8 cellular contexts compared by ENCODE assay signal in the genomic region with DNA sequence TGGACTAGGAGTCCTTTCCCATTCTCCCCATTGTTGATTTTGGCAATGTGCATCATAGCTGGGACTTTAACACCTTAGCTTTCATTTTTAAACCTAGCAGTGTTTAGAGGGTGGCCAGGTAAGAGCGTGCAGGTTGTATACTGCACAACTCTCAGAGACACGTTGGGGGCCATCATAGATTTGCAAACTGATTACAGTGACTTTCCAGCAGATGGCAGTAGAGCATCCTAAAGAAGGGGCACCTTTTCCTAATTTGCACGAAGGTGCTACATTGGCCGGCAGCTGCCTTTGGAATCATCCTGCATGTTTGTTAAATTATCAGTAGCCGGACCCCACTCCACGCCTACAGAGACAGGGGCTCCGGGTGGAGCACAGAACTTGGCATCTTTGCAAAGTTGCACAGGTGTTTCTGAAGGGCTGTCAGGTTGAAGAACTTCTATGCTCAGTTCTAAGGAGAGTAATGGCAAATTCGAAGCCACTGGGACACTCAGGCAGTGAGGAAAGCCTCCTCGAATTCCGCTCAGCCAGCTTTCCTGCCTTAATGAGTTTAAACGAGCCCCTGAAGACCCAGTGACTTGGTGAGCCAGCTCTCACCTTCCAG. TPM values are rescaled to one million over a fixed set of nuclear protein-coding genes. Genes with fewer than 3 reads are reported as not detected.
DNase-seq lines count a peak whose midpoint lies in the region; ATAC-seq and TF ChIP-seq lines count a peak whose summit lies in the region.

No MANE protein-coding gene starts in this region.

- TF ChIP-seq CTCF in CD8-positive, alpha-beta T cell (IDR thresholded peaks at IDR 0.05): peak; percentile 82

- H3K36me3 Mint-ChIP-seq in CD8-positive, alpha-beta T cell: no peaks in the 10 kb centered on the region
- no peaks in the 10 kb centered on the region for H3K36me3 Mint-ChIP-seq in activated naive CD4-positive, alpha-beta T cell treated with anti-CD3 and anti-CD28 coated beads, Interleukin-2, amount 10 ng/mL, durations not matched to agents 7 days and 5 days
- H3K36me3 Mint-ChIP-seq in stimulated activated effector memory CD8-positive, alpha-beta T cell treated with anti-CD3 and anti-CD28 coated beads, Interleukin-12 subunit alpha, Interleukin-12 subunit beta, amount 100 ng/mL, for 72 hours: no peaks in the 10 kb centered on the region

- H3K9me3 ChIP-seq in CD8-positive, alpha-beta T cell (ENCODE audit: low read length): no peaks in the 10 kb centered on the region
- H3K9me3 ChIP-seq in right cardiac atrium (ENCODE audit: control insufficient read depth, low read length): no peaks in the 10 kb centered on the region

- peak; percentile 56 for ATAC-seq in CD8-positive, alpha-beta T cell
- ATAC-seq in right cardiac atrium: peak; percentile 51 to 58
- peak; percentile 60 for ATAC-seq in stimulated activated effector memory CD8-positive, alpha-beta T cell treated with anti-CD3 and anti-CD28 coated beads, Interleukin-12 subunit alpha, Interleukin-12 subunit beta, amount 100 ng/mL, for 72 hours

- H3K9me3 Mint-ChIP-seq in CD8-positive, alpha-beta T cell: no peaks in the 10 kb centered on the region
- H3K9me3 Mint-ChIP-seq in activated naive CD4-positive, alpha-beta T cell treated with anti-CD3 and anti-CD28 coated beads, Interleukin-2, amount 10 ng/mL, durations not matched to agents 7 days and 5 days: no peaks in the 10 kb centered on the region
- no peaks in the 10 kb centered on the region for H3K9me3 Mint-ChIP-seq in stimulated activated effector memory CD8-positive, alpha-beta T cell treated with anti-CD3 and anti-CD28 coated beads, Interleukin-12 subunit alpha, Interleukin-12 subunit beta, amount 100 ng/mL, for 72 hours

- H3K4me3 ChIP-seq in CD8-positive, alpha-beta T cell (ENCODE audit: low read depth, low read length): no peak overlapping the region
- H3K4me3 ChIP-seq in right cardiac atrium (ENCODE audit: low read length): no peak overlapping the region

- WGBS in right cardiac atrium: 20% methylated on average over 11 of the region's 11 CpGs

- no peaks in the 10 kb centered on the region for H3K27me3 ChIP-seq in CD8-positive, alpha-beta T cell (ENCODE audit: insufficient read depth, low read length)
- H3K27me3 ChIP-seq in right cardiac atrium (ENCODE audit: control insufficient read depth, insufficient read depth): no peaks in the 10 kb centered on the region

- H3K4me1 ChIP-seq in CD8-positive, alpha-beta T cell (ENCODE audit: insufficient read depth, low read length): no peaks in the 10 kb centered on the region
- H3K4me1 ChIP-seq in right cardiac atrium (ENCODE audit: control insufficient read depth, insufficient read depth, low read length): no peaks in the 10 kb centered on the region

- no peak overlapping the region for H3K27ac ChIP-seq in CD8-positive, alpha-beta T cell (ENCODE audit: low read depth, low read length)
- no peak overlapping the region for H3K27ac ChIP-seq in right cardiac atrium (ENCODE audit: low read length)

- H3K36me3 ChIP-seq in CD8-positive, alpha-beta T cell (ENCODE audit: insufficient read depth, low read length): no peaks in the 10 kb centered on the region

- peaks cover 2% of the 10 kb centered on the region for H3K27me3 Mint-ChIP-seq in CD8-positive, alpha-beta T cell (ENCODE audit: low read depth)
- H3K27me3 Mint-ChIP-seq in activated naive CD4-positive, alpha-beta T cell treated with anti-CD3 and anti-CD28 coated beads, Interleukin-2, amount 10 ng/mL, durations not matched to agents 7 days and 5 days: peaks cover 8% of the 10 kb centered on the region

- no peak overlapping the region for H3K27ac Mint-ChIP-seq in CD8-positive, alpha-beta T cell
- no peak overlapping the region for H3K27ac Mint-ChIP-seq in activated naive CD4-positive, alpha-beta T cell treated with anti-CD3 and anti-CD28 coated beads, Interleukin-2, amount 10 ng/mL, durations not matched to agents 7 days and 5 days
- no peak overlapping the region for H3K27ac Mint-ChIP-seq in stimulated activated effector memory CD8-positive, alpha-beta T cell treated with anti-CD3 and anti-CD28 coated beads, Interleukin-12 subunit alpha, Interleukin-12 subunit beta, amount 100 ng/mL, for 72 hours

- H3K4me3 Mint-ChIP-seq in CD8-positive, alpha-beta T cell: no peak overlapping the region
- no peak overlapping the region for H3K4me3 Mint-ChIP-seq in activated naive CD4-positive, alpha-beta T cell treated with anti-CD3 and anti-CD28 coated beads, Interleukin-2, amount 10 ng/mL, durations not matched to agents 7 days and 5 days
- no peak overlapping the region for H3K4me3 Mint-ChIP-seq in stimulated activated effector memory CD8-positive, alpha-beta T cell treated with anti-CD3 and anti-CD28 coated beads, Interleukin-12 subunit alpha, Interleukin-12 subunit beta, amount 100 ng/mL, for 72 hours

- H3K4me1 Mint-ChIP-seq in CD8-positive, alpha-beta T cell (ENCODE audit: low read depth): no peaks in the 10 kb centered on the region
- H3K4me1 Mint-ChIP-seq in activated naive CD4-positive, alpha-beta T cell treated with anti-CD3 and anti-CD28 coated beads, Interleukin-2, amount 10 ng/mL, durations not matched to agents 7 days and 5 days: no peaks in the 10 kb centered on the region
- H3K4me1 Mint-ChIP-seq in stimulated activated effector memory CD8-positive, alpha-beta T cell treated with anti-CD3 and anti-CD28 coated beads, Interleukin-12 subunit alpha, Interleukin-12 subunit beta, amount 100 ng/mL, for 72 hours: no peaks in the 10 kb centered on the region

- DNase-seq in CD8-positive, alpha-beta T cell: peak in 3 of 7 experiments; percentile 7 to 23 (median 20)
- DNase-seq in GM19240 (ENCODE audit: insufficient read length, low spot score): peak; percentile 37
- peak; percentile 34 for DNase-seq in NCI-H526 treated with DMSO at 0.1 percent for 48 hours (lab: John Stamatoyannopoulos, UW)
- DNase-seq in activated naive CD4-positive, alpha-beta T cell treated with anti-CD3 and anti-CD28 coated beads, Interleukin-2, amount 10 ng/mL, durations not matched to agents 7 days and 5 days: peak; percentile 53
- peak in 1 of 3 donors; percentile 48 for DNase-seq in right cardiac atrium
- peak; percentile 20 to 65 for DNase-seq in stimulated activated effector memory CD8-positive, alpha-beta T cell treated with anti-CD3 and anti-CD28 coated beads, Interleukin-12 subunit alpha, Interleukin-12 subunit beta, amount 100 ng/mL, for 72 hours (ENCODE audit: low spot score in 2 of 2)
- no peak for DNase-seq in HPDE6-E6E7 (ENCODE audit: extremely low spot score)
- no peak for DNase-seq in OCI-M2 (lab: John Stamatoyannopoulos, UW; ENCODE audit: unreplicated experiment)

- CTCF ChIA-PET in CD8-positive, alpha-beta T cell (lab: Charles Lee): interaction anchor here (0.7 to 7.8 kb wide), 24 partner anchors 9 to 345 kb away, joined by 3 to 77 read pairs (median 4); no protein-coding TSS in a partner anchor
- CTCF ChIA-PET in activated naive CD4-positive, alpha-beta T cell treated with anti-CD3 and anti-CD28 coated beads, Interleukin-2, amount 10 ng/mL, durations not matched to agents 7 days and 5 days (lab: Charles Lee): interaction anchor here (0.9 to 6.7 kb wide), 9 partner anchors 10 to 174 kb away, joined by 3 to 88 read pairs (median 7); no protein-coding TSS in a partner anchor

- intact Hi-C loops in CD8-positive, alpha-beta T cell (cut with DNase I, micrococcal nuclease): loop anchor here (1.0 to 2.0 kb wide), 3 partner anchors 109 to 234 kb away; no protein-coding TSS in a partner anchor
- intact Hi-C loops in right cardiac atrium (cut with DNase I): loop anchor here in 2 of 4 donors (5.0 kb wide), 2 partner anchors 113 to 118 kb away; no protein-coding TSS in a partner anchor

- POLR2A ChIA-PET in CD8-positive, alpha-beta T cell (lab: Charles Lee): no interaction called here

RNA-seq across cellular contexts. Expression of gene LHFPL7, which starts 7.7 kb away (rescaled TPM):
- not detected for total RNA-seq in CD8-positive, alpha-beta T cell
- not detected for total RNA-seq in right cardiac atrium
- not detected for polyA plus RNA-seq in right cardiac atrium

RNA-seq across cellular contexts. Expression of gene KIAA1671, which starts 13.7 kb away (rescaled TPM):
- 1 to 10 TPM; 2.3 to 2.4 TPM for total RNA-seq in CD8-positive, alpha-beta T cell
- total RNA-seq in right cardiac atrium: 10 to 100 TPM; 17.3 to 24.0 (median 20.3) TPM
- 7.5 TPM for polyA plus RNA-seq in right cardiac atrium

Comparison
In these comparisons a context has a peak if more than half of its experiments do, and no peak if none do; other contexts are left out.
1. DNase-seq: peak in GM19240 (single experiment), NCI-H526 treated with DMSO at 0.1 percent for 48 hours (single experiment), activated naive CD4-positive, alpha-beta T cell treated with anti-CD3 and anti-CD28 coated beads, Interleukin-2, amount 10 ng/mL, durations not matched to agents 7 days and 5 days (single experiment) and stimulated activated effector memory CD8-positive, alpha-beta T cell treated with anti-CD3 and anti-CD28 coated beads, Interleukin-12 subunit alpha, Interleukin-12 subunit beta, amount 100 ng/mL, for 72 hours (2 of 2); none in HPDE6-E6E7 (single experiment) and OCI-M2 (single experiment).
2. RNA of gene KIAA1671, which starts 13.7 kb away (total RNA-seq): 17.3 to 24.0 TPM in right cardiac atrium; 2.3 to 2.4 TPM in CD8-positive, alpha-beta T cell; every median in the first group is over 4 times any median in the second.
3. Peak in every context shown above with its lines, with median percentiles within 50 percentile points of each other: ATAC-seq.